22 cellular contexts compared by ENCODE assay signal in genomic region chr13:31223215-31223614, GRCh38. TPM values are rescaled to one million over a fixed set of nuclear protein-coding genes. Genes with fewer than 3 reads are reported as not detected.
DNase-seq lines count a peak whose midpoint lies in the region; ATAC-seq and TF ChIP-seq lines count a peak whose summit lies in the region.
"Had no signal": no experiment of that assay in that cellular context is flagged by ENCODE, and none has a peak within 500 bp of the region (broad histone marks: within the 10 kb centered on the region; RNA-seq: fewer than 3 reads in every experiment).

No MANE protein-coding gene starts in this region.

- no peak for TF ChIP-seq CTCF in endothelial cell (IDR thresholded peaks at IDR 0.05; ENCODE audit: unreplicated experiment)
- no peak for TF ChIP-seq CTCF in foreskin keratinocyte (conservative IDR thresholded peaks at IDR 0.05)

- DNase-seq in Right ventricle myocardium inferior (ENCODE audit: missing footprints) = no peak
- DNase-seq in Right ventricle myocardium superior = no peak
- DNase-seq in endothelial cell (ENCODE audit: low spot score) = no peak
- peak; percentile 40 for DNase-seq in left ventricle myocardium superior
- no peak for DNase-seq in foreskin keratinocyte
- DNase-seq in NCI-H2029 treated with DMSO at 0.1 percent for 48 hours (lab: John Stamatoyannopoulos, UW) = no peak
- DNase-seq: Caco-2; CD4-positive, CD25-positive, alpha-beta regulatory T cell; CD8-positive, alpha-beta T cell; DMS153; DMS79; EL; GDM1; GM23248; H7; HCEC 1CT had no signal

- no peak overlapping the region for H3K27ac ChIP-seq in foreskin keratinocyte
- H3K27ac ChIP-seq: 22Rv1, BLaER1, C4-2B, GM23248 had no signal

- H3K4me1 ChIP-seq in foreskin keratinocyte = no peaks in the 10 kb centered on the region
- H3K4me1 ChIP-seq: Caco-2 had no signal

- intact Hi-C loops in Right ventricle myocardium inferior (cut with DNase I) (no loop called here), Right ventricle myocardium superior (cut with DNase I) (no loop called here), left ventricle myocardium superior (cut with micrococcal nuclease) (no loop called here)

- H3K9me3 Mint-ChIP-seq in endothelial cell (ENCODE audit: unreplicated experiment) = no peaks in the 10 kb centered on the region
- H3K9me3 Mint-ChIP-seq: CD4-positive, CD25-positive, alpha-beta regulatory T cell; CD8-positive, alpha-beta T cell had no signal

- H3K36me3 Mint-ChIP-seq in endothelial cell (ENCODE audit: low read depth, unreplicated experiment) = no peaks in the 10 kb centered on the region

- H3K4me3 Mint-ChIP-seq in endothelial cell (ENCODE audit: unreplicated experiment) = no peak overlapping the region
- H3K4me3 Mint-ChIP-seq: B cell; CD4-positive, CD25-positive, alpha-beta regulatory T cell; CD8-positive, alpha-beta T cell had no signal

- no peaks in the 10 kb centered on the region for H3K27me3 ChIP-seq in foreskin keratinocyte
- H3K27me3 ChIP-seq: BLaER1 had no signal

- H3K27me3 Mint-ChIP-seq in endothelial cell (ENCODE audit: unreplicated experiment) = peaks cover 3% of the 10 kb centered on the region
- H3K27me3 Mint-ChIP-seq: B cell; CD4-positive, CD25-positive, alpha-beta regulatory T cell had no signal

- H3K4me1 Mint-ChIP-seq in endothelial cell (ENCODE audit: unreplicated experiment) = peaks cover 41% of the 10 kb centered on the region

- peak overlapping the region; percentile 34 for H3K27ac Mint-ChIP-seq in endothelial cell (ENCODE audit: unreplicated experiment)
- H3K27ac Mint-ChIP-seq: B cell; CD8-positive, alpha-beta T cell had no signal

- ATAC-seq in Right ventricle myocardium inferior = peak; percentile 29
- ATAC-seq in Right ventricle myocardium superior (ENCODE audit: poor library complexity) = no peak
- ATAC-seq in left ventricle myocardium superior = peak; percentile 35
- no peak for ATAC-seq in foreskin keratinocyte
- ATAC-seq in HG02623 (IDR thresholded peaks at IDR 0.05; ENCODE audit: unreplicated experiment) = no peak
- ATAC-seq: CD8-positive, alpha-beta T cell; GM12878 had no signal

RNA-seq across cellular contexts. Expression of gene B3GLCT, which starts 23.4 kb away (rescaled TPM):
- total RNA-seq in Right ventricle myocardium inferior = 15.4 TPM
- total RNA-seq in Right ventricle myocardium superior = 14.6 TPM
- total RNA-seq in endothelial cell (ENCODE audit: unreplicated experiment) = 9.8 TPM
- total RNA-seq in left ventricle myocardium superior = 20.3 TPM
- total RNA-seq in foreskin keratinocyte = 8.8 and 8.9 TPM in 2 replicates
- 3.3 and 4.0 TPM in 2 replicates for polyA plus RNA-seq in foreskin keratinocyte

Comparison
In these comparisons a context has a peak if more than half of its experiments do, and no peak if none do; other contexts are left out.
1. ATAC-seq: peak in Right ventricle myocardium inferior (single experiment) and left ventricle myocardium superior (single experiment); none in Right ventricle myocardium superior (single experiment), foreskin keratinocyte (single experiment) and HG02623 (single experiment).